ENCODE assay signal across 8 cellular contexts in the genomic region with DNA sequence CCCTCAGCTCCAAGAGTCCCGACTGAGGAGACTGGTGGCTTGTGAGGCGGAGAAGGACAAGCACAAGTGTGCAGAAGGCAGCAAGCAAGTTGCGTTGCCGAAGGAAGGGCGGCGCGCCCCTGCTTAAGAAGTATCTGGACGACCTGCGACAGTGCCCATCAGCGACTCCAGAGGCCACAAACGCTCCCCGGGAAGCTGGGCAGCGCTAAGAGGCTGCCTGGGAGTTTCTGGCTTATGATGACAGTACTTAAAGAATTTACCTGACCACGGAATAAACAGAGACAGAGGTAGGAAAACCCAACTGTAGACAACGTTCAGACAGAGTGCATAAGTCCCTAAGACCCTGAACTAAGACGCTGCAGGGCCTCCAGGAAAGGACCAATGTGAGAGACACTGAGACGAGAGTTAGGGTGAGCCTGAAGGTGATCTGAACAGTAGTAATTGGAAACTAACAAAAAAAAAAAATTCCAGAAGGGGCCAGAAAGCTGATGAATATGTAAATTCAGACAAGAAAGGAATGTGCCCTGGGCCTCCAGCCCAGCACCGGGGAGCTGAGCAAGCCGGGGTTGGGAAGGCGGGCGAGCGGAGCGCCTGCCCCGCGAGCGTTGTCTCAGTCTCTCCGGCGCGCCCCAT.
DNase-seq lines count a peak whose midpoint lies in the region; ATAC-seq and TF ChIP-seq lines count a peak whose summit lies in the region.

No MANE protein-coding gene starts in this region.

- DNase-seq in GM12865 (ENCODE audit: low read depth) (peak; percentile 40), fibroblast of mammary gland (ENCODE audit: low read depth) (no peak), posterior cingulate gyrus (peak in 7 of 10 donors; percentile 32 to 88 (median 38)), COR-L47 (lab: John Stamatoyannopoulos, UW) (no peak), NCI-H146 (lab: John Stamatoyannopoulos, UW) (no peak), NCI-H2227 (lab: John Stamatoyannopoulos, UW; ENCODE audit: unreplicated experiment) (no peak)

- intact Hi-C loops in posterior cingulate gyrus (cut with DNase I): no loop called here

- H3K27ac ChIP-seq in VCaP: peak overlapping the region; percentile 92

- H3K4me3 ChIP-seq in GM12865 (ENCODE audit: low read depth, low read length): peak overlapping the region; percentile 88
- peak overlapping the region; percentile 71 for H3K4me3 ChIP-seq in fibroblast of mammary gland (ENCODE audit: control insufficient read depth, low read depth, low read length)

- TF ChIP-seq CTCF in GM12865 (IDR thresholded peaks at IDR 0.05; ENCODE audit: insufficient read depth, low read depth, low read length, missing control alignments): no peak
- TF ChIP-seq CTCF in VCaP (conservative IDR thresholded peaks at IDR 0.05): no peak
- TF ChIP-seq CTCF in fibroblast of mammary gland (conservative IDR thresholded peaks at IDR 0.05; ENCODE audit: control insufficient read depth, insufficient read depth, low read depth, low read length): no peak

- peak; percentile 0 for ATAC-seq in HG02610 (IDR thresholded peaks at IDR 0.05; ENCODE audit: unreplicated experiment)

Comparison
In these comparisons a context has a peak if more than half of its experiments do, and no peak if none do; other contexts are left out.
1. DNase-seq: peak in GM12865 (single experiment) and posterior cingulate gyrus (7 of 10); none in fibroblast of mammary gland (single experiment), COR-L47 (single experiment), NCI-H146 (single experiment) and NCI-H2227 (single experiment).